ENCODE assay signal across 12 cellular contexts in genomic region chr7:6367701-6368211, GRCh38. TPM values are rescaled to one million over a fixed set of nuclear protein-coding genes. Genes with fewer than 3 reads are reported as not detected.
A peak's percentile ranks its signal among the peaks of the same experiment; 100 is the strongest.
DNase-seq lines count a peak whose midpoint lies in the region; TF ChIP-seq lines count a peak whose summit lies in the region.
"Had no signal": no experiment of that assay in that cellular context is flagged by ENCODE, and none has a peak within 500 bp of the region (broad histone marks: within the 10 kb centered on the region; RNA-seq: fewer than 3 reads in every experiment).

No MANE protein-coding gene starts in this region.

- no peak overlapping the region for H2BK5ac ChIP-seq in mesenchymal stem cell (ENCODE audit: low read depth, low read length, poor library complexity, severe bottlenecking)

- no peaks in the 10 kb centered on the region for H3K79me1 ChIP-seq in mesenchymal stem cell (replicated peaks; ENCODE audit: low read length, poor library complexity, severe bottlenecking)

- 45% methylated on average over 4 of the region's 4 CpGs for WGBS in mammary epithelial cell (ENCODE audit: low coverage, missing lambda C conversion rate)
- 96% methylated on average over 3 of the region's 4 CpGs for whole genome bisulfite sequencing in mesenchymal stem cell

- no peak overlapping the region for H2AK5ac ChIP-seq in mesenchymal stem cell (ENCODE audit: low read length, severe bottlenecking)

- no peak overlapping the region for H3K14ac ChIP-seq in mesenchymal stem cell (ENCODE audit: low read length in 2 of 2)

- H3K27ac ChIP-seq in BLaER1 treated with 17β-estradiol and CSF1 and Interleukin-3, amounts not matched to agents 10 nM and 100 nM: peak overlapping the region in 7 of 11 experiments; percentile 0 to 76 (median 65); a peak in 12 of 22 replicates
- H3K27ac ChIP-seq in mammary epithelial cell (ENCODE audit: insufficient read depth, low read depth, low read length) (no peak overlapping the region), mesenchymal stem cell (ENCODE audit: low read length, poor library complexity, severe bottlenecking) (no peak overlapping the region)
- H3K27ac ChIP-seq: BLaER1 had no signal

- no peak overlapping the region for H2BK15ac ChIP-seq in mesenchymal stem cell (ENCODE audit: low read depth, poor library complexity, severe bottlenecking)

- peak overlapping the region in 1 of 2 experiments; percentile 61 for H3K4ac ChIP-seq in mesenchymal stem cell (ENCODE audit: low read depth in 1 of 2, low read length in 2 of 2)

- peak overlapping the region in 5 of 11 experiments; percentile 8 to 57 (median 46); a peak in 6 of 22 replicates for H3K9ac ChIP-seq in BLaER1 treated with 17β-estradiol and CSF1 and Interleukin-3, amounts not matched to agents 10 nM and 100 nM
- no peak overlapping the region for H3K9ac ChIP-seq in mammary epithelial cell (ENCODE audit: insufficient read depth, low read length)
- no peak overlapping the region for H3K9ac ChIP-seq in mesenchymal stem cell (ENCODE audit: low read length)
- H3K9ac ChIP-seq: BLaER1 had no signal

- H3K4me1 ChIP-seq in BLaER1 treated with 17β-estradiol and CSF1 and Interleukin-3, amounts not matched to agents 10 nM and 100 nM: peaks cover 14 to 28% (median 22%) of the 10 kb centered on the region in 10 experiments
- H3K4me1 ChIP-seq in mammary epithelial cell (ENCODE audit: insufficient read depth, low read length) (no peaks in the 10 kb centered on the region), mesenchymal stem cell (ENCODE audit: control insufficient read depth, insufficient read depth, low read depth, low read length) (no peaks in the 10 kb centered on the region)

- peak overlapping the region in 1 of 2 experiments; percentile 89 for H2BK12ac ChIP-seq in mesenchymal stem cell (ENCODE audit: low read length in 2 of 2)

- H3K9me3 ChIP-seq in BLaER1 treated with 17β-estradiol and CSF1 and Interleukin-3, amounts not matched to agents 10 nM and 100 nM (replicated peaks in 1 of 11): no peaks in the 10 kb centered on the region
- H3K9me3 ChIP-seq in mammary epithelial cell (replicated peaks; ENCODE audit: insufficient read depth, low read length) (no peaks in the 10 kb centered on the region), mesenchymal stem cell (ENCODE audit: control insufficient read depth, low read length) (no peaks in the 10 kb centered on the region)
- H3K9me3 ChIP-seq: BLaER1 had no signal

- H4K91ac ChIP-seq in mesenchymal stem cell (ENCODE audit: low read length): peak overlapping the region; percentile 86

- no peaks in the 10 kb centered on the region for H4K20me1 ChIP-seq in BLaER1 treated with 17β-estradiol and CSF1 and Interleukin-3, amounts not matched to agents 10 nM and 100 nM
- no peaks in the 10 kb centered on the region for H4K20me1 ChIP-seq in mammary epithelial cell (ENCODE audit: insufficient read depth, low read length)
- H4K20me1 ChIP-seq: BLaER1 had no signal

- no peaks in the 10 kb centered on the region for H3K79me2 ChIP-seq in mammary epithelial cell (ENCODE audit: insufficient read depth, low read length)

- H4K8ac ChIP-seq in mesenchymal stem cell (ENCODE audit: low read length): peak overlapping the region; percentile 94

- CTCF ChIA-PET in mammary epithelial cell (lab: Charles Lee; ENCODE audit: low non-redundant PET): no interaction called here

- in situ Hi-C loops in mammary epithelial cell (cut with MboI; ENCODE audit: low sequenced_read_pairs in 2 of 2): no loop called here

- no peak overlapping the region for H3K4me3 ChIP-seq in BLaER1 treated with 17β-estradiol and CSF1 and Interleukin-3, amounts not matched to agents 10 nM and 100 nM
- H3K4me3 ChIP-seq in mammary epithelial cell (replicated peaks in 1 of 3; ENCODE audit: insufficient read depth in 1 of 3, low read depth in 2 of 3, low read length in 3 of 3): no peak overlapping the region
- no peak overlapping the region for H3K4me3 ChIP-seq in mesenchymal stem cell (ENCODE audit: insufficient read depth in 1 of 2, low read depth in 1 of 2, low read length in 2 of 2)
- H3K4me3 ChIP-seq: BLaER1 had no signal

- DNase-seq in M059J (ENCODE audit: low read depth) (peak; percentile 36), mammary epithelial cell (peak; percentile 61), mesenchymal stem cell (peak; percentile 78), HuH-7 (ENCODE audit: low spot score) (no peak), activated gamma-delta T cell treated with Interleukin-2 at 50 U/mL for 16 hours (no peak), posterior vena cava (ENCODE audit: low spot score) (no peak)
- DNase-seq in activated CD8-positive, alpha-beta memory T cell treated with anti-CD3 and anti-CD28 coated beads, Interleukin-2, amount 50 U/mL, for 48 hours: no peak
- DNase-seq: effector CD8-positive, alpha-beta T cell; NCI-H446 treated with DMSO at 0.1 percent for 48 hours; T1000 had no signal

- H2AFZ ChIP-seq in mammary epithelial cell (ENCODE audit: low read depth, low read length): peak overlapping the region; percentile 85
- H2AFZ ChIP-seq in mesenchymal stem cell (ENCODE audit: low read depth, low read length): peak overlapping the region; percentile 18

- dilution Hi-C loops in mammary epithelial cell (cut with HindIII; ENCODE audit: low sequenced_read_pairs): no loop called here

- H2BK120ac ChIP-seq in mesenchymal stem cell (ENCODE audit: low read depth, low read length): no peak overlapping the region

- intact Hi-C loops in mammary epithelial cell (cut with micrococcal nuclease): no loop called here
- intact Hi-C loops in posterior vena cava (cut with DNase I): no loop called here

- H3K27me3 ChIP-seq in BLaER1 treated with 17β-estradiol and CSF1 and Interleukin-3, amounts not matched to agents 10 nM and 100 nM: no peaks in the 10 kb centered on the region
- H3K27me3 ChIP-seq in mammary epithelial cell (ENCODE audit: insufficient read depth, low read length) (no peaks in the 10 kb centered on the region), mesenchymal stem cell (ENCODE audit: control insufficient read depth in 1 of 2, insufficient read depth in 1 of 2, low read length in 2 of 2) (no peaks in the 10 kb centered on the region)
- H3K27me3 ChIP-seq: BLaER1 had no signal

- no peak for TF ChIP-seq CTCF in mammary epithelial cell (conservative IDR thresholded peaks at IDR 0.05 in 1 of 2, IDR thresholded peaks at IDR 0.05 in 1 of 2; ENCODE audit: extremely low read depth in 1 of 2, insufficient read depth in 1 of 2, low read depth in 1 of 2, low read length in 2 of 2)

- BruUV-seq in mammary epithelial cell (replicated peaks; lab: Mats Ljungman, UMichigan): no TSS peak

- no peaks in the 10 kb centered on the region for H3K36me3 ChIP-seq in BLaER1 treated with 17β-estradiol and CSF1 and Interleukin-3, amounts not matched to agents 10 nM and 100 nM
- no peaks in the 10 kb centered on the region for H3K36me3 ChIP-seq in mammary epithelial cell (ENCODE audit: insufficient read depth, low read length)
- no peaks in the 10 kb centered on the region for H3K36me3 ChIP-seq in mesenchymal stem cell (ENCODE audit: control insufficient read depth in 1 of 2, insufficient read depth in 2 of 2, low read depth in 1 of 2, low read length in 2 of 2)
- H3K36me3 ChIP-seq: BLaER1 had no signal

- peak overlapping the region; percentile 45 to 85 for H3K18ac ChIP-seq in mesenchymal stem cell (ENCODE audit: low read depth in 1 of 2, low read length in 2 of 2)

- peak overlapping the region in 9 of 11 experiments; percentile 0 to 78 (median 55); a peak in 17 of 22 replicates for H3K4me2 ChIP-seq in BLaER1 treated with 17β-estradiol and CSF1 and Interleukin-3, amounts not matched to agents 10 nM and 100 nM
- no peak overlapping the region for H3K4me2 ChIP-seq in mammary epithelial cell (ENCODE audit: insufficient read depth, low read depth, low read length)
- H3K4me2 ChIP-seq in mesenchymal stem cell (ENCODE audit: low read length, poor library complexity, severe bottlenecking): no peak overlapping the region
- H3K4me2 ChIP-seq: BLaER1 had no signal

- no peak overlapping the region for H3K23ac ChIP-seq in mesenchymal stem cell (ENCODE audit: low read length in 2 of 2)

RNA-seq across cellular contexts. Expression of gene RAC1, which starts 6.6 kb away (rescaled TPM):
- total RNA-seq in M059J (2014; rRNA removed; shearing (Covaris generic)): 122 and 146 TPM in 2 replicates
- 100 to 1,000 TPM in 1 of 2 donors, 10 to 100 TPM in 1; 78.9 to 341 TPM for total RNA-seq in mammary epithelial cell
- 475 TPM for polyA plus RNA-seq in mammary epithelial cell
- 221 TPM for polyA minus RNA-seq in mammary epithelial cell
- 362 TPM for polyA plus RNA-seq in mesenchymal stem cell (2013, experiment 1 of 2)
- polyA plus RNA-seq in mesenchymal stem cell (2013, experiment 2 of 2): 378 TPM
- total RNA-seq in posterior vena cava: 100 to 1,000 TPM; 198 to 227 TPM

RNA-seq across cellular contexts. Expression of gene FAM220A, which starts 19.0 kb away (rescaled TPM):
- total RNA-seq in M059J (2014; rRNA removed; shearing (Covaris generic)): 21.1 and 32.6 TPM in 2 replicates
- total RNA-seq in mammary epithelial cell (10 to 100 TPM; 15.2 to 17.0 TPM), posterior vena cava (10 to 100 TPM; 13.2 to 16.0 TPM)
- polyA plus RNA-seq in mammary epithelial cell: 10.1 TPM
- polyA minus RNA-seq in mammary epithelial cell: 24.7 TPM
- 14.7 TPM for polyA plus RNA-seq in mesenchymal stem cell (2013, experiment 1 of 2)
- 14.3 TPM for polyA plus RNA-seq in mesenchymal stem cell (2013, experiment 2 of 2)

Comparison
In these comparisons a context has a peak if more than half of its experiments do, and no peak if none do; other contexts are left out.
1. H3K27ac ChIP-seq: peak in BLaER1 treated with 17β-estradiol and CSF1 and Interleukin-3, amounts not matched to agents 10 nM and 100 nM (7 of 11); none in mammary epithelial cell (single experiment) and mesenchymal stem cell (single experiment).
2. H3K4me2 ChIP-seq: peak in BLaER1 treated with 17β-estradiol and CSF1 and Interleukin-3, amounts not matched to agents 10 nM and 100 nM (9 of 11); none in mammary epithelial cell (single experiment) and mesenchymal stem cell (single experiment).
3. DNase-seq: peak in M059J (single experiment), mammary epithelial cell (single experiment) and mesenchymal stem cell (single experiment); none in HuH-7 (single experiment), activated CD8-positive, alpha-beta memory T cell treated with anti-CD3 and anti-CD28 coated beads, Interleukin-2, amount 50 U/mL, for 48 hours (single experiment), activated gamma-delta T cell treated with Interleukin-2 at 50 U/mL for 16 hours (single experiment) and posterior vena cava (single experiment).